Comparison of ENCODE assay signal across 31 cellular contexts in the genomic region with DNA sequence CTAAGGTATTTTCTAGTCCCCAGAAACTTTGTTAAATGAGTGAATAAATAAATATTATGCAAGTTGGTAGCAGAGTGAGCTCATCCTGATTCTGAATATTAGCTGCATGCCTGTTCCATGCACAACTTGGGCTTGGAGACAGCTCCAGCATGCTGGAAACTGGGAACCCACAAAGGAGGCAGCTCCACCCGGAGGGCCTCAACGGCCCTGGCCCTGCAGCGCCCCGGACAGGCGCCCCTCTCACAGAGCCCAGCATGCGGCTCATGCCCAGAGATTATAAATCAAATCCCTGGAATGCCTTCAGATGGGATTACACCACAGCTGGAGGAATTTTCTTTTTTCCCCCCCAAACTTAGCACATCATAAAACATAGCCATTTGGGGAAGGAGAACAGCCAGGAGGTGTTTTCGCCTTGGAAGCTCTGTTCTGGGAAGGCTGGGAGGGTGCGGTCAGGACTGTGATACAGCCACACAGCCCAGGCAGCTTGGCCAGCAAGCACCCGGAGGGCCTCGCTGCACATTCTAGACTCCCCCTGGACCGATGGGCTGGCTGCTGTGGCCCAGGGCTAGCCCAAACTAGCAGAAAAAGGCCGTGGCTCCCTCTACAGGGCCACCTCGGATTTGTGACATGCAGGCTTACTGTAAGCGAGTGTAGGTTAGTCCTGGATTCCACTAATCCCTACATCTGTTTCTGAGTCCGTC.
DNase-seq lines count a peak whose midpoint lies in the region; ATAC-seq and TF ChIP-seq lines count a peak whose summit lies in the region.
"Had no signal": no experiment of that assay in that cellular context is flagged by ENCODE, and none has a peak within 500 bp of the region (broad histone marks: within the 10 kb centered on the region; RNA-seq: fewer than 3 reads in every experiment).

No MANE protein-coding gene starts in this region.

- no peak for TF ChIP-seq POLR2A in suprapubic skin (IDR thresholded peaks at IDR 0.05)

- no peaks in the 10 kb centered on the region for H3F3A ChIP-seq in GM23338 (replicated peaks; ENCODE audit: low read depth)

- H3K79me2 ChIP-seq in GM23338 (replicated peaks; ENCODE audit: insufficient read depth), result no peaks in the 10 kb centered on the region

- H3K4me2 ChIP-seq in GM23338, result no peak overlapping the region

- H3K4me1 ChIP-seq in GM23338 (ENCODE audit: insufficient read depth) (no peaks in the 10 kb centered on the region), suprapubic skin (peaks cover 5% of the 10 kb centered on the region)
- H3K4me1 ChIP-seq: pancreas, thyroid gland had no signal

- no peaks in the 10 kb centered on the region for H4K20me1 ChIP-seq in GM23338 (replicated peaks; ENCODE audit: insufficient read depth)

- H3K4me3 ChIP-seq in GM23338 (no peak overlapping the region), suprapubic skin (no peak overlapping the region)
- H3K4me3 ChIP-seq: cardiac muscle cell, GM12878, pancreas, thyroid gland had no signal

- intact Hi-C loops in natural killer cell (cut with micrococcal nuclease), result no loop called here

- H3K9me3 Mint-ChIP-seq in GM23338 (no peaks in the 10 kb centered on the region), natural killer cell (no peaks in the 10 kb centered on the region)
- H3K9me3 Mint-ChIP-seq in activated naive CD8-positive, alpha-beta T cell treated with anti-CD3 and anti-CD28 coated beads, Interleukin-2, amount 50 U/mL, for 24 hours, result no peaks in the 10 kb centered on the region
- H3K9me3 Mint-ChIP-seq: CD8-positive, alpha-beta memory T cell; memory B cell; T-helper 1 cell treated with Interleukin-12 subunit alpha and Interleukin-12 subunit beta and Interleukin-4 antibody, amounts not matched to agents 30 μg/mL and 1 μg/mL, for 36 hours had no signal

- WGBS in suprapubic skin, result 39% methylated on average over 13 of the region's 15 CpGs

- peak; percentile 57 for DNase-seq in GM23338 (ENCODE audit: low spot score)
- DNase-seq in amniotic epithelial cell (ENCODE audit: low read depth), result peak; percentile 9
- peak; percentile 32 for DNase-seq in left kidney (ENCODE audit: low read depth, low spot score)
- DNase-seq in suprapubic skin (ENCODE audit: low spot score in 2 of 2), result peak in 1 of 2 donors; percentile 82
- DNase-seq in stimulated activated naive CD8-positive, alpha-beta T cell treated with anti-CD3 and anti-CD28 coated beads, Interleukin-15, Interleukin-2, amounts not matched to agents 100 U/mL and 50 U/mL, for 24 hours, result no peak
- no peak for DNase-seq in activated naive CD8-positive, alpha-beta T cell treated with anti-CD3 and anti-CD28 coated beads, Interleukin-2, amount 50 U/mL, for 24 hours
- no peak for DNase-seq in stimulated activated CD4-positive, alpha-beta T cell treated with anti-CD3 and anti-CD28 coated beads, Interleukin-15, amount 100 ng/mL, for 24 hours
- DNase-seq in natural killer cell, result no peak
- DNase-seq: activated CD4-positive, alpha-beta T cell treated with anti-CD3 and anti-CD28 coated beads, Interleukin-2, amount 50 U/mL, for 4 hours; activated gamma-delta T cell treated with Interleukin-2 at 50 U/mL for 16 hours; activated T-cell treated with anti-CD3 and anti-CD28 coated beads for 4 hours; amniotic stem cell; CD8-positive, alpha-beta memory T cell; dermis blood vessel endothelial cell; DMS53; GF-D8; HCEC 1CT; hypothalamus; naive thymus-derived CD4-positive, alpha-beta T cell; NCI-H1417; NCI-H2171; NCI-H69; SHP77 treated with DMSO at 0.1 percent for 48 hours; stimulated activated naive CD4-positive, alpha-beta T cell; thyroid gland had no signal

- H3K27me3 Mint-ChIP-seq in GM23338 (ENCODE audit: insufficient read depth, low read depth, poor library complexity), result peaks cover 2% of the 10 kb centered on the region
- H3K27me3 Mint-ChIP-seq in activated naive CD8-positive, alpha-beta T cell treated with anti-CD3 and anti-CD28 coated beads, Interleukin-2, amount 50 U/mL, for 24 hours, result peaks cover 2% of the 10 kb centered on the region
- H3K27me3 Mint-ChIP-seq in natural killer cell (ENCODE audit: low read depth in 2 of 2), result peaks cover 8 to 21% of the 10 kb centered on the region in 2 donors

- H3K27ac Mint-ChIP-seq in GM23338 (no peak overlapping the region), natural killer cell (no peak overlapping the region)
- no peak overlapping the region for H3K27ac Mint-ChIP-seq in activated naive CD8-positive, alpha-beta T cell treated with anti-CD3 and anti-CD28 coated beads, Interleukin-2, amount 50 U/mL, for 24 hours
- H3K27ac Mint-ChIP-seq: CD8-positive, alpha-beta memory T cell; memory B cell; naive thymus-derived CD4-positive, alpha-beta T cell; T-helper 1 cell treated with Interleukin-12 subunit alpha and Interleukin-12 subunit beta and Interleukin-4 antibody, amounts not matched to agents 30 μg/mL and 1 μg/mL, for 36 hours had no signal

- ATAC-seq in GM23338, result peak; percentile 90
- ATAC-seq in stimulated activated naive CD8-positive, alpha-beta T cell treated with anti-CD3 and anti-CD28 coated beads, Interleukin-15, Interleukin-2, amounts not matched to agents 100 U/mL and 50 U/mL, for 24 hours, result no peak
- no peak for ATAC-seq in activated naive CD8-positive, alpha-beta T cell treated with anti-CD3 and anti-CD28 coated beads, Interleukin-2, amount 50 U/mL, for 24 hours
- no peak for ATAC-seq in natural killer cell
- ATAC-seq: GM12878; naive thymus-derived CD4-positive, alpha-beta T cell had no signal

- H3K9me2 ChIP-seq in GM23338 (ENCODE audit: insufficient read depth), result no peaks in the 10 kb centered on the region

- H3K27me3 ChIP-seq in GM23338 (ENCODE audit: insufficient read depth) (no peaks in the 10 kb centered on the region), suprapubic skin (no peaks in the 10 kb centered on the region)
- H3K27me3 ChIP-seq: pancreas, thyroid gland had no signal

- no peaks in the 10 kb centered on the region for H3K36me3 Mint-ChIP-seq in GM23338 (ENCODE audit: low read depth)
- no peaks in the 10 kb centered on the region for H3K36me3 Mint-ChIP-seq in activated naive CD8-positive, alpha-beta T cell treated with anti-CD3 and anti-CD28 coated beads, Interleukin-2, amount 50 U/mL, for 24 hours (ENCODE audit: low read depth)
- H3K36me3 Mint-ChIP-seq in natural killer cell, result no peaks in the 10 kb centered on the region
- H3K36me3 Mint-ChIP-seq: CD8-positive, alpha-beta memory T cell; memory B cell; naive thymus-derived CD4-positive, alpha-beta T cell had no signal

- peak overlapping the region; percentile 59; the same call in 1 of the 2 replicates for H2AFZ ChIP-seq in GM23338

- no peaks in the 10 kb centered on the region for H3K9me3 ChIP-seq in suprapubic skin
- H3K9me3 ChIP-seq: pancreas, thyroid gland had no signal

- H3K36me3 ChIP-seq in GM23338 (ENCODE audit: insufficient read depth), result no peaks in the 10 kb centered on the region
- H3K36me3 ChIP-seq in suprapubic skin, result no peaks in the 10 kb centered on the region
- H3K36me3 ChIP-seq: cardiac muscle cell, pancreas, thyroid gland had no signal

- peak; percentile 28 to 59 for TF ChIP-seq CTCF in GM23338 (conservative IDR thresholded peaks at IDR 0.05; ENCODE audit: low read depth in 2 of 2)
- TF ChIP-seq CTCF in suprapubic skin (IDR thresholded peaks at IDR 0.05), result no peak
- TF ChIP-seq CTCF in natural killer cell (IDR thresholded peaks at IDR 0.05), result no peak

- H3K4me1 Mint-ChIP-seq in GM23338 (no peaks in the 10 kb centered on the region), natural killer cell (no peaks in the 10 kb centered on the region)
- H3K4me1 Mint-ChIP-seq in activated naive CD8-positive, alpha-beta T cell treated with anti-CD3 and anti-CD28 coated beads, Interleukin-2, amount 50 U/mL, for 24 hours, result no peaks in the 10 kb centered on the region
- H3K4me1 Mint-ChIP-seq: CD8-positive, alpha-beta memory T cell; memory B cell had no signal

- TF ChIP-seq EP300 in suprapubic skin (IDR thresholded peaks at IDR 0.05), result no peak

- no peak overlapping the region for H3K27ac ChIP-seq in GM23338 (ENCODE audit: low read depth)
- peak overlapping the region; percentile 44 for H3K27ac ChIP-seq in suprapubic skin
- H3K27ac ChIP-seq: cardiac muscle cell, pancreas, thyroid gland, VCaP had no signal

- H3K4me3 Mint-ChIP-seq in GM23338 (no peak overlapping the region), natural killer cell (no peak overlapping the region)
- no peak overlapping the region for H3K4me3 Mint-ChIP-seq in activated naive CD8-positive, alpha-beta T cell treated with anti-CD3 and anti-CD28 coated beads, Interleukin-2, amount 50 U/mL, for 24 hours
- H3K4me3 Mint-ChIP-seq: CD8-positive, alpha-beta memory T cell; memory B cell; naive thymus-derived CD4-positive, alpha-beta T cell; T-helper 1 cell treated with Interleukin-12 subunit alpha and Interleukin-12 subunit beta and Interleukin-4 antibody, amounts not matched to agents 30 μg/mL and 1 μg/mL, for 36 hours had no signal

TF ChIP-seq in GM23338, 12 proteins besides CTCF, POLR2A, EP300 and RAD21 (continues in another document):
- no peak for TF ChIP-seq STAT1 (IDR thresholded peaks at IDR 0.05; ENCODE audit: unreplicated experiment)
- TF ChIP-seq POLR2AphosphoS5 (IDR thresholded peaks at IDR 0.05; ENCODE audit: low read depth), result no peak
- no peak for TF ChIP-seq CREB1 (CRISPR knock-in tag; IDR thresholded peaks at IDR 0.05; ENCODE audit: low read depth)
- TF ChIP-seq, protein P1, sequence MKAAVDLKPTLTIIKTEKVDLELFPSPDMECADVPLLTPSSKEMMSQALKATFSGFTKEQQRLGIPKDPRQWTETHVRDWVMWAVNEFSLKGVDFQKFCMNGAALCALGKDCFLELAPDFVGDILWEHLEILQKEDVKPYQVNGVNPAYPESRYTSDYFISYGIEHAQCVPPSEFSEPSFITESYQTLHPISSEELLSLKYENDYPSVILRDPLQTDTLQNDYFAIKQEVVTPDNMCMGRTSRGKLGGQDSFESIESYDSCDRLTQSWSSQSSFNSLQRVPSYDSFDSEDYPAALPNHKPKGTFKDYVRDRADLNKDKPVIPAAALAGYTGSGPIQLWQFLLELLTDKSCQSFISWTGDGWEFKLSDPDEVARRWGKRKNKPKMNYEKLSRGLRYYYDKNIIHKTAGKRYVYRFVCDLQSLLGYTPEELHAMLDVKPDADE (IDR thresholded peaks at IDR 0.05), result no peak

Comparison
In these comparisons a context has a peak if more than half of its experiments do, and no peak if none do; other contexts are left out.
1. DNase-seq: peak in GM23338 (single experiment), amniotic epithelial cell (single experiment) and left kidney (single experiment); none in stimulated activated naive CD8-positive, alpha-beta T cell treated with anti-CD3 and anti-CD28 coated beads, Interleukin-15, Interleukin-2, amounts not matched to agents 100 U/mL and 50 U/mL, for 24 hours (single experiment), activated naive CD8-positive, alpha-beta T cell treated with anti-CD3 and anti-CD28 coated beads, Interleukin-2, amount 50 U/mL, for 24 hours (single experiment), stimulated activated CD4-positive, alpha-beta T cell treated with anti-CD3 and anti-CD28 coated beads, Interleukin-15, amount 100 ng/mL, for 24 hours (single experiment) and natural killer cell (single experiment).
2. CTCF ChIP-seq: peak in GM23338 (2 of 2); none in suprapubic skin (0 of 2) and natural killer cell (single experiment).